ENCODE assay signal across 23 cellular contexts in genomic region chr2:240161087-240161750, GRCh38. TPM values are rescaled to one million over a fixed set of nuclear protein-coding genes. Genes with fewer than 3 reads are reported as not detected.
DNase-seq lines count a peak whose midpoint lies in the region; ATAC-seq, FAIRE-seq and TF ChIP-seq lines count a peak whose summit lies in the region.
"Had no signal": no experiment of that assay in that cellular context is flagged by ENCODE, and none has a peak within 500 bp of the region (broad histone marks: within the 10 kb centered on the region; RNA-seq: fewer than 3 reads in every experiment).

No MANE protein-coding gene starts in this region.

- H3K27me3 ChIP-seq in CD4-positive, alpha-beta memory T cell (ENCODE audit: insufficient read depth, low read length) = no peaks in the 10 kb centered on the region
- H3K27me3 ChIP-seq in brain microvascular endothelial cell (replicated peaks) = no peaks in the 10 kb centered on the region

- POLR2A ChIA-PET in CD4-positive, alpha-beta memory T cell (lab: Charles Lee; ENCODE audit: partially characterized antibody) = no interaction called here

- FAIRE-seq in kidney (lab: Jason Lieb, UNC) = no peak
- FAIRE-seq: H54 had no signal

- CTCF ChIA-PET in CD4-positive, alpha-beta memory T cell (lab: Charles Lee; ENCODE audit: partially characterized antibody) = no interaction called here

- H3K36me3 ChIP-seq in kidney (ENCODE audit: control insufficient read depth in 1 of 2, insufficient read depth in 2 of 2, low read length in 2 of 2) (no peaks in the 10 kb centered on the region), brain microvascular endothelial cell (replicated peaks) (no peaks in the 10 kb centered on the region)
- H3K36me3 ChIP-seq in CD4-positive, alpha-beta memory T cell (ENCODE audit: insufficient read depth, low read length) = no peaks in the 10 kb centered on the region
- H3K36me3 ChIP-seq: BE2C had no signal

- DNase-seq in natural killer cell treated with Interleukin-12 subunit alpha and Interleukin-12 subunit beta and Interleukin-15 and Interleukin-18, amount 100 ng/mL, for 72 hours (ENCODE audit: low spot score) = peak; percentile 58
- DNase-seq in natural killer cell (no peak), kidney (peak; percentile 55), posterior vena cava (ENCODE audit: low spot score) (peak; percentile 76), cerebellar nuclear complex (lab: John Stamatoyannopoulos, UW) (no peak), brain microvascular endothelial cell (no peak)
- DNase-seq in CD4-positive, alpha-beta memory T cell = no peak
- DNase-seq: CD4-positive, CD25-positive, alpha-beta regulatory T cell; COR-L47; DMS79; Kasumi-1; NCI-H1694; NCI-H2081 treated with DMSO at 0.1 percent for 48 hours; NCI-H2171 treated with DMSO at 0.1 percent for 48 hours; NCI-H446; NCI-H526; OCI-M1; SHP77 treated with DMSO at 0.1 percent for 48 hours had no signal

- H3K9ac ChIP-seq in kidney (ENCODE audit: low read length in 2 of 2) = no peak overlapping the region

- no peak overlapping the region for H3K27ac ChIP-seq in kidney (ENCODE audit: low read depth in 2 of 2, low read length in 2 of 2)
- no peak overlapping the region for H3K27ac ChIP-seq in CD4-positive, alpha-beta memory T cell (ENCODE audit: low read depth, low read length)
- no peak overlapping the region for H3K27ac ChIP-seq in brain microvascular endothelial cell
- H3K27ac ChIP-seq: SK-N-MC had no signal

- no peaks in the 10 kb centered on the region for H3K9me3 ChIP-seq in kidney (ENCODE audit: control insufficient read depth in 1 of 2, low read length in 2 of 2)
- H3K9me3 ChIP-seq in CD4-positive, alpha-beta memory T cell (ENCODE audit: control insufficient read depth in 1 of 2, low read length in 2 of 2) = no peaks in the 10 kb centered on the region
- H3K9me3 ChIP-seq: BE2C had no signal

- no peaks in the 10 kb centered on the region for H3K4me1 Mint-ChIP-seq in natural killer cell treated with Interleukin-12 subunit alpha and Interleukin-12 subunit beta and Interleukin-15 and Interleukin-18, amount 100 ng/mL, for 72 hours (ENCODE audit: low read depth in 2 of 2)
- no peaks in the 10 kb centered on the region for H3K4me1 Mint-ChIP-seq in natural killer cell
- H3K4me1 Mint-ChIP-seq in CD4-positive, alpha-beta memory T cell = no peaks in the 10 kb centered on the region
- H3K4me1 Mint-ChIP-seq: CD4-positive, CD25-positive, alpha-beta regulatory T cell had no signal

- no peak overlapping the region for H3K4me3 Mint-ChIP-seq in natural killer cell treated with Interleukin-12 subunit alpha and Interleukin-12 subunit beta and Interleukin-15 and Interleukin-18, amount 100 ng/mL, for 72 hours
- no peak overlapping the region for H3K4me3 Mint-ChIP-seq in natural killer cell
- H3K4me3 Mint-ChIP-seq in CD4-positive, alpha-beta memory T cell = no peak overlapping the region
- H3K4me3 Mint-ChIP-seq: CD4-positive, CD25-positive, alpha-beta regulatory T cell had no signal

- H3K27ac Mint-ChIP-seq in natural killer cell treated with Interleukin-12 subunit alpha and Interleukin-12 subunit beta and Interleukin-15 and Interleukin-18, amount 100 ng/mL, for 72 hours = no peak overlapping the region
- H3K27ac Mint-ChIP-seq in natural killer cell = no peak overlapping the region
- no peak overlapping the region for H3K27ac Mint-ChIP-seq in CD4-positive, alpha-beta memory T cell
- H3K27ac Mint-ChIP-seq: CD4-positive, CD25-positive, alpha-beta regulatory T cell had no signal

- H3K4me1 ChIP-seq in kidney (ENCODE audit: control insufficient read depth in 1 of 2, insufficient read depth in 1 of 2, low read depth in 1 of 2, low read length in 2 of 2) = no peaks in the 10 kb centered on the region
- no peaks in the 10 kb centered on the region for H3K4me1 ChIP-seq in CD4-positive, alpha-beta memory T cell (ENCODE audit: insufficient read depth, low read length)
- H3K4me1 ChIP-seq: BE2C had no signal

- no peaks in the 10 kb centered on the region for H3K36me3 Mint-ChIP-seq in natural killer cell treated with Interleukin-12 subunit alpha and Interleukin-12 subunit beta and Interleukin-15 and Interleukin-18, amount 100 ng/mL, for 72 hours
- H3K36me3 Mint-ChIP-seq in natural killer cell = no peaks in the 10 kb centered on the region
- no peaks in the 10 kb centered on the region for H3K36me3 Mint-ChIP-seq in CD4-positive, alpha-beta memory T cell
- H3K36me3 Mint-ChIP-seq: CD4-positive, CD25-positive, alpha-beta regulatory T cell had no signal

- no peaks in the 10 kb centered on the region for H3K27me3 Mint-ChIP-seq in natural killer cell treated with Interleukin-12 subunit alpha and Interleukin-12 subunit beta and Interleukin-15 and Interleukin-18, amount 100 ng/mL, for 72 hours
- peaks cover 0 to 4% of the 10 kb centered on the region in 2 donors for H3K27me3 Mint-ChIP-seq in natural killer cell (ENCODE audit: low read depth in 2 of 2)
- peaks cover 3 to 7% of the 10 kb centered on the region in 2 donors for H3K27me3 Mint-ChIP-seq in CD4-positive, alpha-beta memory T cell
- H3K27me3 Mint-ChIP-seq: CD4-positive, CD25-positive, alpha-beta regulatory T cell had no signal

- no peak overlapping the region for H3K4me3 ChIP-seq in kidney (ENCODE audit: low read length in 2 of 2)
- H3K4me3 ChIP-seq in CD4-positive, alpha-beta memory T cell (ENCODE audit: low read length in 2 of 2) = no peak overlapping the region
- H3K4me3 ChIP-seq in brain microvascular endothelial cell (ENCODE audit: low read depth, low read length) = no peak overlapping the region
- H3K4me3 ChIP-seq: SK-N-MC had no signal

- in situ Hi-C loops in brain microvascular endothelial cell (cut with HindIII; ENCODE audit: low pct_ligation_motif_present, low sequenced_read_pairs) = no loop called here

- intact Hi-C loops in natural killer cell (cut with micrococcal nuclease) (no loop called here), kidney (cut with DNase I) (no loop called here), posterior vena cava (cut with DNase I) (no loop called here)
- intact Hi-C loops in CD4-positive, alpha-beta memory T cell (cut with micrococcal nuclease) = no loop called here

- ATAC-seq in natural killer cell treated with Interleukin-12 subunit alpha and Interleukin-12 subunit beta and Interleukin-15 and Interleukin-18, amount 100 ng/mL, for 72 hours = no peak
- ATAC-seq in natural killer cell = no peak

- TF ChIP-seq CTCF in natural killer cell (IDR thresholded peaks at IDR 0.05) (no peak), kidney (IDR thresholded peaks at IDR 0.05; ENCODE audit: borderline replicate concordance, extremely low read depth, insufficient read depth) (no peak), brain microvascular endothelial cell (IDR thresholded peaks at IDR 0.05; ENCODE audit: low read depth, low read length, missing control alignments) (no peak)

- no peaks in the 10 kb centered on the region for H3K9me3 Mint-ChIP-seq in natural killer cell treated with Interleukin-12 subunit alpha and Interleukin-12 subunit beta and Interleukin-15 and Interleukin-18, amount 100 ng/mL, for 72 hours
- H3K9me3 Mint-ChIP-seq in natural killer cell = no peaks in the 10 kb centered on the region
- H3K9me3 Mint-ChIP-seq in CD4-positive, alpha-beta memory T cell = no peaks in the 10 kb centered on the region

RNA-seq across cellular contexts. Expression of gene OTOS, which starts 20.8 kb away (rescaled TPM):
- not detected for total RNA-seq in natural killer cell treated with Interleukin-12 subunit alpha and Interleukin-12 subunit beta and Interleukin-15 and Interleukin-18, amount 100 ng/mL, for 72 hours
- total RNA-seq in natural killer cell (not detected), kidney (4.6 TPM), posterior vena cava (not detected)
- 1.5 TPM for polyA plus RNA-seq in kidney (ENCODE audit: insufficient read depth, low read depth, low replicate concordance)
- total RNA-seq in CD4-positive, alpha-beta memory T cell = not detected
- not detected for polyA plus RNA-seq in CD4-positive, alpha-beta memory T cell
- total RNA-seq: A673; CD4-positive, CD25-positive, alpha-beta regulatory T cell; MCF 10A had no signal
- polyA plus RNA-seq: CD4-positive, CD25-positive, alpha-beta regulatory T cell had no signal

RNA-seq across cellular contexts. Expression of gene COPS9, which starts 25.1 kb away (rescaled TPM):
- total RNA-seq in natural killer cell treated with Interleukin-12 subunit alpha and Interleukin-12 subunit beta and Interleukin-15 and Interleukin-18, amount 100 ng/mL, for 72 hours = 100 to 1,000 TPM; 117 to 131 TPM
- total RNA-seq in natural killer cell (10 to 100 TPM; 51.5 to 76.5 (median 53.5) TPM), kidney (119 TPM), posterior vena cava (100 to 1,000 TPM in 1 of 2 donors, 10 to 100 TPM in 1; 93.3 to 127 TPM)
- 310 TPM for polyA plus RNA-seq in kidney (ENCODE audit: insufficient read depth, low read depth, low replicate concordance)
- 10 to 100 TPM; 82.2 to 82.5 TPM for total RNA-seq in CD4-positive, alpha-beta memory T cell
- 100 to 1,000 TPM; 308 to 335 TPM for polyA plus RNA-seq in CD4-positive, alpha-beta memory T cell

Comparison
In these comparisons a context has a peak if more than half of its experiments do, and no peak if none do; other contexts are left out.
1. DNase-seq: peak in natural killer cell treated with Interleukin-12 subunit alpha and Interleukin-12 subunit beta and Interleukin-15 and Interleukin-18, amount 100 ng/mL, for 72 hours (single experiment), kidney (single experiment) and posterior vena cava (single experiment); none in natural killer cell (single experiment), cerebellar nuclear complex (0 of 2), CD4-positive, alpha-beta memory T cell (0 of 5) and brain microvascular endothelial cell (single experiment).